ENCODE assay signal across 3 cellular contexts in genomic region chr13:35892837-35893814, GRCh38.
TF ChIP-seq lines count a peak whose summit lies in the region.

No MANE protein-coding gene starts in this region.

TF ChIP-seq in liver, 16 proteins besides CTCF, POLR2A, EP300 and RAD21:
- TF ChIP-seq GABPA (IDR thresholded peaks at IDR 0.05 in 1 of 2, conservative IDR thresholded peaks at IDR 0.05 in 1 of 2) (no peak), TAF1 (conservative IDR thresholded peaks at IDR 0.05) (no peak), MAX (IDR thresholded peaks at IDR 0.05) (no peak), NR2F2 (IDR thresholded peaks at IDR 0.05) (no peak), RXRA (IDR thresholded peaks at IDR 0.05) (no peak), HNF4A (conservative IDR thresholded peaks at IDR 0.05) (peak in 1 of 2 donors; percentile 50), FOXA2 (IDR thresholded peaks at IDR 0.05) (no peak), JUND (IDR thresholded peaks at IDR 0.05) (no peak), HNF4G (IDR thresholded peaks at IDR 0.05) (no peak), FOXA1 (IDR thresholded peaks at IDR 0.05) (no peak), ATF3 (IDR thresholded peaks at IDR 0.05) (no peak), ZBTB33 (IDR thresholded peaks at IDR 0.05) (no peak), YY1 (IDR thresholded peaks at IDR 0.05) (peak; percentile 27), EGR1 (IDR thresholded peaks at IDR 0.05; ENCODE audit: low read depth in 2 of 2) (no peak), REST (IDR thresholded peaks at IDR 0.05) (no peak), SP1 (IDR thresholded peaks at IDR 0.05) (no peak)

TF ChIP-seq in HepG2, 621 proteins besides CTCF, POLR2A, EP300 and RAD21 (continues in another document):
- TF ChIP-seq AKNA (CRISPR knock-in tag; IDR thresholded peaks at IDR 0.05; ENCODE audit: borderline replicate concordance) (no peak), DPF2 (CRISPR knock-in tag; IDR thresholded peaks at IDR 0.05; ENCODE audit: borderline replicate concordance, low read depth) (no peak), ZNF264 (CRISPR knock-in tag; IDR thresholded peaks at IDR 0.05) (no peak), ZSCAN22 (CRISPR knock-in tag; IDR thresholded peaks at IDR 0.05) (no peak), RBAK (CRISPR knock-in tag; IDR thresholded peaks at IDR 0.05) (no peak), ZNF143 (CRISPR knock-in tag; IDR thresholded peaks at IDR 0.05) (no peak), KAT8 (CRISPR knock-in tag; IDR thresholded peaks at IDR 0.05) (no peak), ZNF572 (CRISPR knock-in tag; IDR thresholded peaks at IDR 0.05) (no peak), CBFB (CRISPR knock-in tag; IDR thresholded peaks at IDR 0.05) (no peak), ZMYM4 (CRISPR knock-in tag; IDR thresholded peaks at IDR 0.05) (no peak), ERF (CRISPR knock-in tag; IDR thresholded peaks at IDR 0.05) (no peak), RERE (CRISPR knock-in tag; IDR thresholded peaks at IDR 0.05; ENCODE audit: low read depth) (no peak), FIP1L1 (IDR thresholded peaks at IDR 0.05; ENCODE audit: borderline replicate concordance, insufficient read depth, low read depth, low read length) (no peak), HMGXB4 (CRISPR knock-in tag; IDR thresholded peaks at IDR 0.05; ENCODE audit: borderline replicate concordance in 1 of 2, low read depth in 1 of 2) (no peak)

TF ChIP-seq in H1, 55 proteins besides CTCF, POLR2A, EP300 and RAD21:
- TF ChIP-seq CBX8 (IDR thresholded peaks at IDR 0.05; ENCODE audit: borderline replicate concordance, low read depth, low read length) (no peak), SIN3A (conservative IDR thresholded peaks at IDR 0.05 in 1 of 2, IDR thresholded peaks at IDR 0.05 in 1 of 2; ENCODE audit: low read depth in 1 of 2, low read length in 2 of 2) (no peak), EGR1 (IDR thresholded peaks at IDR 0.05; ENCODE audit: borderline replicate concordance, low read depth, low read length) (no peak), YY1 (IDR thresholded peaks at IDR 0.05; ENCODE audit: low read depth, low read length) (no peak), KDM5A (IDR thresholded peaks at IDR 0.05; ENCODE audit: low read length) (no peak)
